16 cellular contexts compared by ENCODE assay signal in the genomic region with DNA sequence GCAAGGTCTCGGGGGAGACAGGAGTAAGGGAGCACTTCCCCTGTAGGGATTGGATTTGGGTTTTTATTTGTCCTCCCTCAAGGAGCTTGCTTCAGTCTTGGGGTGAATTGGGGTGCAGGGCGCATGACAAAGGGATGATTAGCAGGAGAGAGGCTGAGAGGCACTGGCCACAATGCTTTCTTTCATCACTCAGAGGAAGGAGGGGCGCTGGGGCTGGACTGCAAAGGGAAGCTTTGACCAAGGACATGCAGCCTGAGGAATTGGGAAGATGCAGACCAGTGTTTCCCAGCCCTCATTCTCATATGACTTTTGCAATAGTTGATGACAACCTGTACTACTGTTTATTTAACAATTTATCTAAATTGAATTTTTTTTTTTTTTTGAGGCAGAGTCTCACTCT. TPM values are rescaled to one million over a fixed set of nuclear protein-coding genes. Genes with fewer than 3 reads are reported as not detected.
"Had no signal": no experiment of that assay in that cellular context is flagged by ENCODE, and none has a peak within 500 bp of the region (broad histone marks: within the 10 kb centered on the region; RNA-seq: fewer than 3 reads in every experiment).

No MANE protein-coding gene starts in this region.

- H3K9me3 ChIP-seq: tibial nerve, uterus had no signal

- H3K36me3 ChIP-seq: cardiac muscle cell, tibial nerve, uterus had no signal

- H3K9me3 Mint-ChIP-seq: activated B cell treated with CpG ODN at 0.5 μM for 24 hours; activated CD8-positive, alpha-beta T cell treated with anti-CD3 and anti-CD28 coated beads for 36 hours; activated T-cell treated with anti-CD3 and anti-CD28 coated beads, Interleukin-2, amount 50 U/mL, for 4 hours; natural killer cell treated with Interleukin-12 subunit alpha and Interleukin-12 subunit beta and Interleukin-15 and Interleukin-18, amount 100 ng/mL, for 72 hours; stimulated activated memory B cell treated with anti-CD40 and anti-IgM and Interleukin-4, amounts not matched to agents 10 μg/mL and 1 μg/mL and 100 μg/mL, for 72 hours had no signal

- H3K4me1 Mint-ChIP-seq: activated B cell treated with CpG ODN at 0.5 μM for 24 hours; stimulated activated memory B cell treated with anti-CD40 and anti-IgM and Interleukin-4, amounts not matched to agents 10 μg/mL and 1 μg/mL and 100 μg/mL, for 72 hours had no signal

- H3K36me3 Mint-ChIP-seq: natural killer cell treated with Interleukin-12 subunit alpha and Interleukin-12 subunit beta and Interleukin-15 and Interleukin-18, amount 100 ng/mL, for 72 hours; stimulated activated memory B cell treated with anti-CD40 and anti-IgM and Interleukin-4, amounts not matched to agents 10 μg/mL and 1 μg/mL and 100 μg/mL, for 72 hours had no signal

- H3K4me3 ChIP-seq: cardiac muscle cell, tibial nerve, uterus had no signal

- H3K27ac Mint-ChIP-seq: activated B cell treated with CpG ODN at 0.5 μM for 24 hours; activated CD8-positive, alpha-beta T cell treated with anti-CD3 and anti-CD28 coated beads for 36 hours; natural killer cell treated with Interleukin-12 subunit alpha and Interleukin-12 subunit beta and Interleukin-15 and Interleukin-18, amount 100 ng/mL, for 72 hours; stimulated activated memory B cell treated with anti-CD40 and anti-IgM and Interleukin-4, amounts not matched to agents 10 μg/mL and 1 μg/mL and 100 μg/mL, for 72 hours had no signal

- H3K27ac ChIP-seq: cardiac muscle cell, tibial nerve, uterus had no signal

- H3K4me1 ChIP-seq: uterus had no signal

- H3K4me3 Mint-ChIP-seq: activated B cell treated with CpG ODN at 0.5 μM for 24 hours; activated CD8-positive, alpha-beta T cell treated with anti-CD3 and anti-CD28 coated beads for 36 hours; activated T-cell treated with anti-CD3 and anti-CD28 coated beads, Interleukin-2, amount 50 U/mL, for 4 hours; natural killer cell treated with Interleukin-12 subunit alpha and Interleukin-12 subunit beta and Interleukin-15 and Interleukin-18, amount 100 ng/mL, for 72 hours; stimulated activated memory B cell treated with anti-CD40 and anti-IgM and Interleukin-4, amounts not matched to agents 10 μg/mL and 1 μg/mL and 100 μg/mL, for 72 hours had no signal

- DNase-seq: activated B cell treated with CpG ODN at 0.5 μM for 24 hours; activated CD4-positive, alpha-beta T cell treated with anti-CD3 and anti-CD28 coated beads for 48 hours; activated CD8-positive, alpha-beta T cell treated with anti-CD3 and anti-CD28 coated beads for 36 hours; activated effector memory CD4-positive, alpha-beta T cell treated with Interleukin-2 at 50 U/mL for 16 hours; activated naive CD4-positive, alpha-beta T cell treated with anti-CD3 and anti-CD28 coated beads, Interleukin-2, amount 50 U/mL, for 16 hours; activated T-cell treated with anti-CD3 and anti-CD28 coated beads, Interleukin-2, amount 50 U/mL, for 4 hours; mammary epithelial cell; SW 1271; uterus had no signal

- H3K27me3 ChIP-seq: cardiac muscle cell, tibial nerve, uterus had no signal

RNA-seq across cellular contexts. Expression of a gene that starts 34.1 kb away (rescaled TPM):
- total RNA-seq: activated B cell treated with CpG ODN at 0.5 μM for 24 hours; activated CD8-positive, alpha-beta T cell treated with anti-CD3 and anti-CD28 coated beads for 36 hours; natural killer cell treated with Interleukin-12 subunit alpha and Interleukin-12 subunit beta and Interleukin-15 and Interleukin-18, amount 100 ng/mL, for 72 hours; T-helper 2 cell treated with Interferon-gamma antibody and Interleukin-4, amounts not matched to agents 100 ng/mL and 5 ng/mL, for 36 hours had no signal

RNA-seq across cellular contexts. Expression of a gene that starts 35.7 kb away (rescaled TPM):
- total RNA-seq: activated B cell treated with CpG ODN at 0.5 μM for 24 hours; activated CD8-positive, alpha-beta T cell treated with anti-CD3 and anti-CD28 coated beads for 36 hours; activated T-cell treated with anti-CD3 and anti-CD28 coated beads, Interleukin-2, amount 50 U/mL, for 4 hours; cardiac muscle cell; esophagus mucosa; mammary epithelial cell; mucosa of gallbladder; natural killer cell treated with Interleukin-12 subunit alpha and Interleukin-12 subunit beta and Interleukin-15 and Interleukin-18, amount 100 ng/mL, for 72 hours; T-helper 2 cell treated with Interferon-gamma antibody and Interleukin-4, amounts not matched to agents 100 ng/mL and 5 ng/mL, for 36 hours; uterus had no signal
- polyA plus RNA-seq: cardiac muscle cell, mammary epithelial cell had no signal
